22 cellular contexts compared by ENCODE assay signal in the genomic region with DNA sequence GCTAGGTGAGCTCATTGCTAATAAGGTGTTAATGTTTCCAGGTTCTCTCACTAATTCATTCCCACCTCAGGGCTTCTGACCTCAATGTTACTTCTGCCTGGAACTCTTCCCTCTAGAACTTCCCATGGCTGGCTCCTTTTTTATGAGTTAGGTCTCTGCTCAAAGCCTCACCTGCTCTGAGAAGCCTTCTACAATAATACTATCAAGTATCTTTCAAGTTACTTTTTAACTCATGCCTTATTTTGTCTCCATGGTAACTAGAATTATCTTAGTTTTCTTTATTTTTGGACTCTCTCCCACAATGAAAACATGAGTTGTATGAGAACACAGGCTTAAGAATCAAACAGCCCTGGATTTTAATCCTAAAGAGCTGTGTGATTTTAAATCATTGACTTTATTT.
"Had no signal": no experiment of that assay in that cellular context is flagged by ENCODE, and none has a peak within 500 bp of the region (broad histone marks: within the 10 kb centered on the region; RNA-seq: fewer than 3 reads in every experiment).

No MANE protein-coding gene starts in this region.

- H3K4me3 ChIP-seq: dorsolateral prefrontal cortex, gastrocnemius medialis, left lung, right atrium auricular region, thoracic aorta, tibial nerve, upper lobe of left lung had no signal

- DNase-seq: cerebellar nuclear complex; dorsolateral prefrontal cortex; effector CD4-positive, alpha-beta T cell; gastrocnemius medialis; head of caudate nucleus; left cardiac atrium; left lung; mesenchymal stem cell; naive thymus-derived CD4-positive, alpha-beta T cell; occipital lobe; stimulated activated CD4-positive, alpha-beta T cell treated with anti-CD3 and anti-CD28 coated beads, Interleukin-2, amount 100 ng/mL, for 24 hours; stimulated activated CD4-positive, alpha-beta T cell treated with anti-CD3 and anti-CD28 coated beads, Interleukin-4, amount 100 ng/mL, for 24 hours; stimulated activated naive CD8-positive, alpha-beta T cell treated with anti-CD3 and anti-CD28 coated beads, Interleukin-15, Interleukin-2, amounts not matched to agents 100 U/mL and 50 U/mL, for 24 hours; upper lobe of left lung had no signal

- H3K27me3 ChIP-seq: dorsolateral prefrontal cortex, gastrocnemius medialis, left lung, right atrium auricular region, tibial nerve, upper lobe of left lung had no signal

- H3K27ac Mint-ChIP-seq: mesothelial cell of epicardium; progenitor cell of endocrine pancreas; stimulated activated effector memory CD8-positive, alpha-beta T cell treated with anti-CD3 and anti-CD28 coated beads, Interleukin-12 subunit alpha, Interleukin-12 subunit beta, amount 100 ng/mL, for 72 hours had no signal

- H3K27me3 Mint-ChIP-seq: naive thymus-derived CD4-positive, alpha-beta T cell; progenitor cell of endocrine pancreas had no signal

- H3K4me1 ChIP-seq: parathyroid adenoma had no signal

- H3K27ac ChIP-seq: dorsolateral prefrontal cortex, gastrocnemius medialis, left lung, parathyroid adenoma, right atrium auricular region, thoracic aorta, tibial nerve, upper lobe of left lung had no signal

- H3K9me3 Mint-ChIP-seq: stimulated activated effector memory CD8-positive, alpha-beta T cell treated with anti-CD3 and anti-CD28 coated beads, Interleukin-12 subunit alpha, Interleukin-12 subunit beta, amount 100 ng/mL, for 72 hours had no signal

- H3K4me3 Mint-ChIP-seq: mesothelial cell of epicardium; naive thymus-derived CD4-positive, alpha-beta T cell; stimulated activated effector memory CD8-positive, alpha-beta T cell treated with anti-CD3 and anti-CD28 coated beads, Interleukin-12 subunit alpha, Interleukin-12 subunit beta, amount 100 ng/mL, for 72 hours had no signal

- H2AFZ ChIP-seq: parathyroid adenoma had no signal

- ATAC-seq: gastrocnemius medialis; left cardiac atrium; left lung; naive thymus-derived CD4-positive, alpha-beta T cell; sciatic nerve; stimulated activated effector memory CD8-positive, alpha-beta T cell treated with anti-CD3 and anti-CD28 coated beads, Interleukin-12 subunit alpha, Interleukin-12 subunit beta, amount 100 ng/mL, for 72 hours; stimulated activated naive CD8-positive, alpha-beta T cell treated with anti-CD3 and anti-CD28 coated beads, Interleukin-15, Interleukin-2, amounts not matched to agents 100 U/mL and 50 U/mL, for 24 hours had no signal

- H3K9me3 ChIP-seq: gastrocnemius medialis, left lung, right atrium auricular region, thoracic aorta, tibial nerve, upper lobe of left lung had no signal
